19 cellular contexts compared by ENCODE assay signal in the genomic region with DNA sequence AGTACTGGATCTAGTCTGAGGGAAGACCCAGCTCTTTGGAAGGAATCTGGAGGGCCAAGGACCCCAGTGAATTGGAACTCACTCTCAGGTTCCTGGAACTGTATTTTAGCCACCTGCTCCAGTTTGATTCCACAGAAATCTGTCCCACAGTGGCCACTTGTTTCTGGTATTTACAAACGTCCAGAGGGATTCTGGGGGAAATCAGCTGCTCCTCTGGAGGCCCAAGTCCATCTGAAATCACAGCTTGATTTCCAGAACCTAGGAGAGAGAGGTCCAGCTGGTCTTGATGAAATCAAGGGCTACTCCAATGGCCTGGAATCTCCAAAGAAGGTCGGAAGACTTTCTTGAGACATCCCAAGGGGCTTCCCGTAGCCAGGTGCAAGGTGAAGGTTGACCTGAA.
DNase-seq lines count a peak whose midpoint lies in the region; ATAC-seq, FAIRE-seq and TF ChIP-seq lines count a peak whose summit lies in the region.
"Had no signal": no experiment of that assay in that cellular context is flagged by ENCODE, and none has a peak within 500 bp of the region (broad histone marks: within the 10 kb centered on the region; RNA-seq: fewer than 3 reads in every experiment).

No MANE protein-coding gene starts in this region.

- H3K4me1 ChIP-seq in right cardiac atrium (ENCODE audit: control insufficient read depth, insufficient read depth, low read length) (peaks cover 19% of the 10 kb centered on the region), HepG2 (ENCODE audit: insufficient read depth, low read length) (peaks cover 55% of the 10 kb centered on the region), psoas muscle (peaks cover 55% of the 10 kb centered on the region)
- H3K4me1 ChIP-seq: BE2C had no signal

- ATAC-seq in right cardiac atrium (no peak), left ventricle myocardium superior (no peak), HepG2 (peak; percentile 41; the same call in 1 of the 3 replicates), psoas muscle (no peak)
- ATAC-seq: HCT116 had no signal

- no peaks in the 10 kb centered on the region for H3K9me3 ChIP-seq in right cardiac atrium (ENCODE audit: control insufficient read depth, low read length)
- no peaks in the 10 kb centered on the region for H3K9me3 ChIP-seq in HepG2 (ENCODE audit: low read length)
- no peaks in the 10 kb centered on the region for H3K9me3 ChIP-seq in psoas muscle
- H3K9me3 ChIP-seq: BE2C had no signal

- H3K36me3 ChIP-seq in HepG2 (replicated peaks in 1 of 2; ENCODE audit: control insufficient read depth in 1 of 2, insufficient read depth in 2 of 2, low read length in 2 of 2) (no peaks in the 10 kb centered on the region), psoas muscle (ENCODE audit: insufficient read depth in 1 of 2, low read depth in 1 of 2) (no peaks in the 10 kb centered on the region)
- H3K36me3 ChIP-seq: BE2C had no signal

- no TSS peak for BruUV-seq in HepG2 (replicated peaks; lab: Mats Ljungman, UMichigan)

- CTCF ChIA-PET in HepG2 (lab: Yijun Ruan, JAX; ENCODE audit: low intra/inter-chr PET ratio, low total read pairs), result no interaction called here

- TF ChIP-seq EP300 in HepG2 (IDR thresholded peaks at IDR 0.05; ENCODE audit: low read depth in 2 of 2, low read length in 2 of 2) (no peak), HepG2 (CRISPR knock-in tag; IDR thresholded peaks at IDR 0.05; ENCODE audit: borderline replicate concordance) (no peak)

- intact Hi-C loops in right cardiac atrium (cut with DNase I) (no loop called here), left ventricle myocardium superior (cut with micrococcal nuclease) (no loop called here), HepG2 (cut with micrococcal nuclease; ENCODE audit: unreplicated experiment) (no loop called here), psoas muscle (cut with DNase I) (no loop called here)

- POLR2A ChIA-PET in HepG2 (lab: Yijun Ruan, JAX), result interaction anchor here (0.9 to 1.9 kb wide), 3 partner anchors 16 to 132 kb away, joined by 3 to 6 read pairs (median 3); partner anchors contain the start of gene UMPS

- DNase-seq in right cardiac atrium (no peak), left ventricle myocardium superior (no peak), HepG2 (ENCODE audit: low spot score) (no peak), psoas muscle (no peak), DMS114 treated with DMSO at 0.1 percent for 48 hours (lab: John Stamatoyannopoulos, UW; ENCODE audit: unreplicated experiment) (no peak)
- no peak for DNase-seq in stimulated activated naive CD4-positive, alpha-beta T cell (lab: John Stamatoyannopoulos, UW)
- no peak for DNase-seq in activated CD8-positive, alpha-beta memory T cell treated with anti-CD3 and anti-CD28 coated beads for 24 hours
- DNase-seq: ACHN; C1 segment of cervical spinal cord; CD4-positive, CD25-positive, alpha-beta regulatory T cell; CD8-positive, alpha-beta memory T cell; DMS79 treated with DMSO at 0.1 percent for 48 hours; GF-D8; GOT3; H7; HFFc6 had no signal

- H3K4me2 ChIP-seq in HepG2 (ENCODE audit: low read depth, low read length), result no peak overlapping the region

- peak; percentile 8 for FAIRE-seq in HepG2 (lab: Jason Lieb, UNC)
- FAIRE-seq: A204.1 had no signal

- TF ChIP-seq POLR2A in HepG2 (IDR thresholded peaks at IDR 0.05; ENCODE audit: insufficient read depth in 1 of 2, low read depth in 2 of 2, low read length in 2 of 2), result no peak

- no peak overlapping the region for H3K4me3 ChIP-seq in right cardiac atrium (ENCODE audit: low read length)
- no peak overlapping the region for H3K4me3 ChIP-seq in HepG2 (replicated peaks in 1 of 3; ENCODE audit: insufficient read depth in 1 of 3, low read depth in 2 of 3, low read length in 3 of 3)
- H3K4me3 ChIP-seq in psoas muscle, result no peak overlapping the region

- H3K27ac ChIP-seq in right cardiac atrium (ENCODE audit: low read length) (peak overlapping the region; percentile 41), HepG2 (ENCODE audit: extremely low read length, insufficient read depth, low read length) (no peak overlapping the region), psoas muscle (peak overlapping the region; percentile 85)

- H3K27me3 ChIP-seq in right cardiac atrium (ENCODE audit: control insufficient read depth, insufficient read depth) (no peaks in the 10 kb centered on the region), HepG2 (ENCODE audit: control insufficient read depth in 1 of 2, insufficient read depth in 2 of 2, low read length in 2 of 2) (no peaks in the 10 kb centered on the region), psoas muscle (ENCODE audit: insufficient read depth in 3 of 3, low read length in 2 of 3) (no peaks in the 10 kb centered on the region)
- H3K27me3 ChIP-seq: BE2C had no signal

- WGBS in right cardiac atrium, result 76% methylated on average over 3 of the region's 3 CpGs
- WGBS in HepG2 (ENCODE audit: low lambda C conversion rate), result 50% methylated on average over 2 of the region's 3 CpGs
- 45 to 74% (median 59%) methylated on average over 3 of the region's 3 CpGs for WGBS in psoas muscle, 3 donors

- TF ChIP-seq CTCF in HepG2 (CRISPR knock-in tag; IDR thresholded peaks at IDR 0.05) (no peak), psoas muscle (IDR thresholded peaks at IDR 0.05) (no peak)

- no peak overlapping the region for H3K9ac ChIP-seq in HepG2 (ENCODE audit: insufficient read depth, low read depth, low read length)

- TF ChIP-seq RAD21 in HepG2 (CRISPR knock-in tag; IDR thresholded peaks at IDR 0.05), result no peak

- H3K79me2 ChIP-seq in HepG2 (ENCODE audit: insufficient read depth, low read length), result peaks cover 31% of the 10 kb centered on the region

- H2AFZ ChIP-seq in HepG2 (ENCODE audit: low read length), result no peak overlapping the region

- in situ Hi-C loops in HepG2 (cut with HindIII; ENCODE audit: extremely low pct_ligation_motif_present, low pct_unique_long_range_greater_than_20kb), result no loop called here

- no peaks in the 10 kb centered on the region for H4K20me1 ChIP-seq in HepG2 (ENCODE audit: insufficient read depth, low read length)

TF ChIP-seq in HepG2, 621 proteins besides CTCF, POLR2A, EP300 and RAD21:
- TF ChIP-seq TFAP4 (IDR thresholded peaks at IDR 0.05; ENCODE audit: borderline replicate concordance, low read depth), result peak; percentile 77
- no peak for TF ChIP-seq RARG (CRISPR knock-in tag; IDR thresholded peaks at IDR 0.05; ENCODE audit: low read depth)
- 0 out of 2 replicates have a peak, but pooled peaks have one; percentile 21 for TF ChIP-seq HNF4A (CRISPR knock-in tag; IDR thresholded peaks at IDR 0.05)
- TF ChIP-seq GFI1 (CRISPR knock-in tag; IDR thresholded peaks at IDR 0.05; ENCODE audit: borderline replicate concordance), result peak; percentile 43; the same call in 1 of the 2 replicates
- no peak for TF ChIP-seq ZNF33A (CRISPR knock-in tag; IDR thresholded peaks at IDR 0.05; ENCODE audit: borderline replicate concordance)
- TF ChIP-seq POLR2G (IDR thresholded peaks at IDR 0.05; ENCODE audit: low read depth, low read length), result no peak
TF ChIP-seq in HepG2: peak in this region for 3.
